Comparison of ENCODE assay signal across 8 cellular contexts in genomic region chr14:24146978-24147760, GRCh38. TPM values are rescaled to one million over a fixed set of nuclear protein-coding genes. Genes with fewer than 3 reads are reported as not detected.
DNase-seq lines count a peak whose midpoint lies in the region; ATAC-seq and TF ChIP-seq lines count a peak whose summit lies in the region.

Gene RNF31 (plus strand): TSS chr14:24147498. CDS start chr14:24147699, 201 bp downstream.

- WGBS in upper lobe of left lung, 2 donors, result 0 to 1% methylated on average over 10 to 39 of the region's 57 CpGs

- peaks cover 31% of the 10 kb centered on the region for H3K36me3 ChIP-seq in adipocyte (ENCODE audit: control insufficient read depth, insufficient read depth, low read length, severe bottlenecking)
- peaks cover 29 to 45% (median 37%) of the 10 kb centered on the region in 4 donors for H3K36me3 ChIP-seq in upper lobe of left lung

- TF ChIP-seq CTCF in GM12875 (IDR thresholded peaks at IDR 0.05; ENCODE audit: borderline replicate concordance, insufficient read depth, low read depth, low read length), result no peak
- TF ChIP-seq CTCF in upper lobe of left lung (IDR thresholded peaks at IDR 0.05), result no peak

- H3K27ac ChIP-seq in upper lobe of left lung, result peak within 1 kb of the TSS; percentile 87 to 96 (median 92)

- H3K9me3 ChIP-seq in adipocyte (ENCODE audit: control insufficient read depth, low read length), result no peaks in the 10 kb centered on the region
- no peaks in the 10 kb centered on the region for H3K9me3 ChIP-seq in upper lobe of left lung

- ATAC-seq in HG02798 (IDR thresholded peaks at IDR 0.05; ENCODE audit: poor library complexity, unreplicated experiment) (peak; percentile 87), upper lobe of left lung (ENCODE audit: low FRiP score in 2 of 2) (peak; percentile 97 to 98)

- no peak for TF ChIP-seq EP300 in upper lobe of left lung (IDR thresholded peaks at IDR 0.05)

- H3K4me3 ChIP-seq in GM12875 (ENCODE audit: low read depth, low read length) (peak within 1 kb of the TSS; percentile 63), adipocyte (ENCODE audit: low read length) (peak within 1 kb of the TSS; percentile 97), upper lobe of left lung (peak within 1 kb of the TSS; percentile 67 to 99 (median 93))

- no peaks in the 10 kb centered on the region for H3K27me3 ChIP-seq in adipocyte (replicated peaks; ENCODE audit: control insufficient read depth, insufficient read depth, low read length)
- no peaks in the 10 kb centered on the region for H3K27me3 ChIP-seq in upper lobe of left lung

- H3K9ac ChIP-seq in adipocyte (ENCODE audit: low read length), result peak within 1 kb of the TSS; percentile 95

- TF ChIP-seq POLR2A in upper lobe of left lung (IDR thresholded peaks at IDR 0.05), result peak in 3 of 4 donors; percentile 43 to 71 (median 70)

- DNase-seq in NCI-H1436 (lab: John Stamatoyannopoulos, UW) (peak; percentile 98), T follicular helper cell (ENCODE audit: low read depth) (peak; percentile 96), adipocyte (ENCODE audit: low read depth) (peak; percentile 99), cardiac septum (ENCODE audit: low spot score) (peak; percentile 99), posterior cingulate gyrus (peak; percentile 96 to 100 (median 98)), upper lobe of left lung (peak; percentile 94 to 99)

- H3K4me1 ChIP-seq in adipocyte (ENCODE audit: control insufficient read depth, insufficient read depth, low read length) (peaks cover 31% of the 10 kb centered on the region), upper lobe of left lung (peaks cover 22 to 41% (median 25%) of the 10 kb centered on the region in 4 donors)

- intact Hi-C loops in cardiac septum (cut with DNase I) (no loop called here), posterior cingulate gyrus (cut with DNase I) (loop anchor here (1.0 to 2.0 kb wide), 2 partner anchors 14 to 33 kb away; partner anchors contain the start of genes DCAF11, IRF9 and NRL)

RNA-seq across cellular contexts. Expression of gene RNF31, which starts in this region (rescaled TPM):
- total RNA-seq in cardiac septum (31.3 TPM), upper lobe of left lung (100 to 1,000 TPM in 2 of 6 donors, 10 to 100 TPM in 4; 52.1 to 173 (median 63.9) TPM)

Comparison
In these comparisons a context has a peak if more than half of its experiments do, and no peak if none do; other contexts are left out.
1. Peak in every context shown above with its lines: DNase-seq, ATAC-seq, H3K4me3 ChIP-seq and H3K27ac ChIP-seq.